14 cellular contexts compared by ENCODE assay signal in genomic region chr7:29284586-29285450, GRCh38.
DNase-seq lines count a peak whose midpoint lies in the region; ATAC-seq and TF ChIP-seq lines count a peak whose summit lies in the region.
"Had no signal": no experiment of that assay in that cellular context is flagged by ENCODE, and none has a peak within 500 bp of the region (broad histone marks: within the 10 kb centered on the region; RNA-seq: fewer than 3 reads in every experiment).

No MANE protein-coding gene starts in this region.

- H3K4me3 ChIP-seq in RWPE2 (ENCODE audit: severe bottlenecking) (no peak overlapping the region), suprapubic skin (no peak overlapping the region)
- H3K4me3 ChIP-seq: body of pancreas, left ventricle myocardium inferior had no signal

- no peaks in the 10 kb centered on the region for H3K27me3 ChIP-seq in RWPE2 (ENCODE audit: insufficient read depth, poor library complexity, severe bottlenecking)
- H3K27me3 ChIP-seq in suprapubic skin: no peaks in the 10 kb centered on the region
- H3K27me3 ChIP-seq: body of pancreas had no signal

- peak overlapping the region; percentile 9 for H3K4me3 Mint-ChIP-seq in activated CD8-positive, alpha-beta memory T cell treated with anti-CD3 and anti-CD28 coated beads, Interleukin-2, amount 10 ng/mL, durations not matched to agents 7 days and 5 days
- H3K4me3 Mint-ChIP-seq in glutamatergic neuron (ENCODE audit: unreplicated experiment): no peak overlapping the region
- H3K4me3 Mint-ChIP-seq: activated CD4-positive, alpha-beta memory T cell treated with anti-CD3 and anti-CD28 coated beads for 36 hours had no signal

- no peak for DNase-seq in activated CD8-positive, alpha-beta memory T cell treated with anti-CD3 and anti-CD28 coated beads, Interleukin-2, amount 10 ng/mL, durations not matched to agents 7 days and 5 days
- no peak for DNase-seq in activated CD8-positive, alpha-beta memory T cell treated with anti-CD3 and anti-CD28 coated beads, Interleukin-2, amount 50 U/mL, for 4 hours
- DNase-seq in RWPE2 (ENCODE audit: low spot score): no peak
- DNase-seq in glutamatergic neuron: no peak
- no peak for DNase-seq in suprapubic skin (ENCODE audit: low spot score in 2 of 2)
- DNase-seq in HUDEP-2 (lab: John Stamatoyannopoulos, UW; ENCODE audit: unreplicated experiment in 76 of 76): no peak
- DNase-seq in NCI-H82 (lab: John Stamatoyannopoulos, UW): no peak
- no peak for DNase-seq in GM10266 (ENCODE audit: extremely low spot score)
- DNase-seq: body of pancreas, left ventricle myocardium inferior, NCI-H1092 treated with DMSO at 0.1 percent for 48 hours, NCI-H2227 treated with DMSO at 0.1 percent for 48 hours had no signal

- no peaks in the 10 kb centered on the region for H3K9me3 Mint-ChIP-seq in activated CD8-positive, alpha-beta memory T cell treated with anti-CD3 and anti-CD28 coated beads, Interleukin-2, amount 10 ng/mL, durations not matched to agents 7 days and 5 days (ENCODE audit: low read depth)
- peaks cover 7% of the 10 kb centered on the region for H3K9me3 Mint-ChIP-seq in glutamatergic neuron (ENCODE audit: unreplicated experiment)
- H3K9me3 Mint-ChIP-seq: activated CD4-positive, alpha-beta memory T cell treated with anti-CD3 and anti-CD28 coated beads for 36 hours had no signal

- ATAC-seq in activated CD8-positive, alpha-beta memory T cell treated with anti-CD3 and anti-CD28 coated beads, Interleukin-2, amount 10 ng/mL, durations not matched to agents 7 days and 5 days: peak; percentile 12
- ATAC-seq in RWPE2 (ENCODE audit: low read depth): peak; percentile 47
- ATAC-seq: body of pancreas had no signal

- peak overlapping the region; percentile 62 for H3K27ac Mint-ChIP-seq in activated CD8-positive, alpha-beta memory T cell treated with anti-CD3 and anti-CD28 coated beads, Interleukin-2, amount 10 ng/mL, durations not matched to agents 7 days and 5 days
- peak overlapping the region; percentile 35 for H3K27ac Mint-ChIP-seq in glutamatergic neuron (ENCODE audit: unreplicated experiment)
- H3K27ac Mint-ChIP-seq: activated CD4-positive, alpha-beta memory T cell treated with anti-CD3 and anti-CD28 coated beads for 36 hours; progenitor cell of endocrine pancreas had no signal

- TF ChIP-seq CTCF in RWPE2 (IDR thresholded peaks at IDR 0.05; ENCODE audit: poor library complexity, severe bottlenecking) (no peak), glutamatergic neuron (IDR thresholded peaks at IDR 0.05; ENCODE audit: partially characterized antibody, unreplicated experiment) (no peak), suprapubic skin (IDR thresholded peaks at IDR 0.05) (no peak), GM10266 (IDR thresholded peaks at IDR 0.05; ENCODE audit: control insufficient read depth, insufficient read depth, low read depth, missing control alignments) (no peak)

- no peaks in the 10 kb centered on the region for H3K36me3 ChIP-seq in RWPE2 (ENCODE audit: low read depth)
- H3K36me3 ChIP-seq in suprapubic skin: no peaks in the 10 kb centered on the region
- H3K36me3 ChIP-seq: left ventricle myocardium inferior had no signal

- peaks cover 2% of the 10 kb centered on the region for H3K36me3 Mint-ChIP-seq in activated CD8-positive, alpha-beta memory T cell treated with anti-CD3 and anti-CD28 coated beads, Interleukin-2, amount 10 ng/mL, durations not matched to agents 7 days and 5 days
- no peaks in the 10 kb centered on the region for H3K36me3 Mint-ChIP-seq in glutamatergic neuron (ENCODE audit: unreplicated experiment)
- H3K36me3 Mint-ChIP-seq: activated CD4-positive, alpha-beta memory T cell treated with anti-CD3 and anti-CD28 coated beads for 36 hours had no signal

- H3K27me3 Mint-ChIP-seq in activated CD8-positive, alpha-beta memory T cell treated with anti-CD3 and anti-CD28 coated beads, Interleukin-2, amount 10 ng/mL, durations not matched to agents 7 days and 5 days: peaks cover 63% of the 10 kb centered on the region
- H3K27me3 Mint-ChIP-seq in glutamatergic neuron (ENCODE audit: unreplicated experiment): peaks cover 11% of the 10 kb centered on the region

- peaks cover 45% of the 10 kb centered on the region for H3K4me1 ChIP-seq in RWPE2 (ENCODE audit: insufficient read depth, poor library complexity, severe bottlenecking)
- H3K4me1 ChIP-seq in suprapubic skin: peaks cover 20% of the 10 kb centered on the region

- H3K4me1 Mint-ChIP-seq in activated CD8-positive, alpha-beta memory T cell treated with anti-CD3 and anti-CD28 coated beads, Interleukin-2, amount 10 ng/mL, durations not matched to agents 7 days and 5 days: peaks cover 52% of the 10 kb centered on the region
- peaks cover 49% of the 10 kb centered on the region for H3K4me1 Mint-ChIP-seq in glutamatergic neuron (ENCODE audit: low read depth, unreplicated experiment)

- peak overlapping the region; percentile 72 for H3K27ac ChIP-seq in RWPE2 (ENCODE audit: poor library complexity, severe bottlenecking)
- H3K27ac ChIP-seq in suprapubic skin: peak overlapping the region; percentile 14
- H3K27ac ChIP-seq: left ventricle myocardium inferior had no signal

- WGBS in suprapubic skin: 85% methylated on average over 8 of the region's 8 CpGs

- TF ChIP-seq POLR2A in suprapubic skin (IDR thresholded peaks at IDR 0.05): no peak

- no peak for TF ChIP-seq EP300 in suprapubic skin (IDR thresholded peaks at IDR 0.05)

- no peaks in the 10 kb centered on the region for H3K9me3 ChIP-seq in RWPE2 (ENCODE audit: severe bottlenecking)
- no peaks in the 10 kb centered on the region for H3K9me3 ChIP-seq in suprapubic skin
- H3K9me3 ChIP-seq: body of pancreas, left ventricle myocardium inferior had no signal

- CTCF ChIA-PET in activated CD8-positive, alpha-beta memory T cell treated with anti-CD3 and anti-CD28 coated beads, Interleukin-2, amount 10 ng/mL, durations not matched to agents 7 days and 5 days (lab: Charles Lee): interaction anchor here (0.8 to 3.0 kb wide), 4 partner anchors 17 to 124 kb away, joined by 3 to 14 read pairs (median 3); no protein-coding TSS in a partner anchor
